23 cellular contexts compared by ENCODE assay signal in genomic region chr4:52892880-52893279, GRCh38. TPM values are rescaled to one million over a fixed set of nuclear protein-coding genes. Genes with fewer than 3 reads are reported as not detected.
"Had no signal": no experiment of that assay in that cellular context is flagged by ENCODE, and none has a peak within 500 bp of the region (broad histone marks: within the 10 kb centered on the region; RNA-seq: fewer than 3 reads in every experiment).

No MANE protein-coding gene starts in this region.

- H3K4me1 ChIP-seq: adrenal gland, ascending aorta, stomach, upper lobe of left lung had no signal

- H3K4me3 ChIP-seq: adrenal gland, ascending aorta, cardiac muscle cell, stomach, thyroid gland, upper lobe of left lung had no signal

- H3K27ac ChIP-seq: adrenal gland, ascending aorta, cardiac muscle cell, stomach, thyroid gland, upper lobe of left lung had no signal

- DNase-seq: activated B cell treated with CpG ODN at 0.5 μM for 24 hours; activated CD4-positive, alpha-beta T cell treated with anti-CD3 and anti-CD28 coated beads, Interleukin-2, amount 50 U/mL, for 1 hour; activated CD8-positive, alpha-beta T cell treated with anti-CD3 and anti-CD28 coated beads for 36 hours; activated naive CD4-positive, alpha-beta T cell treated with Interleukin-2 at 50 U/mL for 16 hours; activated T-cell treated with anti-CD3 and anti-CD28 coated beads, Interleukin-2, amount 50 U/mL, for 4 hours; adrenal gland; endodermal cell; head of caudate nucleus; hippocampal formation; kidney; left colon; natural killer cell; right cardiac atrium; stimulated activated CD4-positive, alpha-beta T cell treated with anti-CD3 and anti-CD28 coated beads, Interleukin-15, amount 100 ng/mL, for 24 hours; stimulated activated CD4-positive, alpha-beta T cell treated with anti-CD3 and anti-CD28 coated beads, Interleukin-2, amount 100 ng/mL, for 24 hours; stimulated activated naive B cell treated with anti-CD40 and anti-IgM and Interleukin-4, amounts not matched to agents 10 μg/mL and 1 μg/mL and 100 μg/mL, for 72 hours; stomach; T-helper 1 cell; thyroid gland; upper lobe of left lung had no signal

- H3K27me3 ChIP-seq: adrenal gland, ascending aorta, cardiac muscle cell, stomach, thyroid gland, upper lobe of left lung had no signal

- H3K36me3 ChIP-seq: adrenal gland, ascending aorta, cardiac muscle cell, stomach, thyroid gland, upper lobe of left lung had no signal

- ATAC-seq: activated CD8-positive, alpha-beta T cell treated with anti-CD3 and anti-CD28 coated beads for 36 hours; activated T-cell treated with anti-CD3 and anti-CD28 coated beads, Interleukin-2, amount 50 U/mL, for 4 hours; esophagus mucosa; left colon; natural killer cell; right cardiac atrium; stimulated activated naive B cell treated with anti-CD40 and anti-IgM and Interleukin-4, amounts not matched to agents 10 μg/mL and 1 μg/mL and 100 μg/mL, for 72 hours had no signal

- H3K9me3 ChIP-seq: adrenal gland, ascending aorta, stomach, thyroid gland, upper lobe of left lung had no signal

RNA-seq across cellular contexts. Expression of gene RASL11B, which starts 30.8 kb away (rescaled TPM):
- total RNA-seq: activated B cell treated with CpG ODN at 0.5 μM for 24 hours, ascending aorta, natural killer cell had no signal
